16 cellular contexts compared by ENCODE assay signal in genomic region chr11:9039194-9039593, GRCh38.
DNase-seq lines count a peak whose midpoint lies in the region; ATAC-seq and TF ChIP-seq lines count a peak whose summit lies in the region.
"Had no signal": no experiment of that assay in that cellular context is flagged by ENCODE, and none has a peak within 500 bp of the region (broad histone marks: within the 10 kb centered on the region; RNA-seq: fewer than 3 reads in every experiment).

No MANE protein-coding gene starts in this region.

- no peak overlapping the region for H3K4me3 ChIP-seq in choroid plexus epithelial cell (ENCODE audit: low read depth, low read length)
- H3K4me3 ChIP-seq: BLaER1 treated with 17β-estradiol and CSF1 and Interleukin-3, amounts not matched to agents 10 nM and 100 nM; HAP-1; SJSA1; stomach had no signal

- ATAC-seq in GM18502 (IDR thresholded peaks at IDR 0.05; ENCODE audit: poor library complexity, unreplicated experiment) (no peak), HG03108 (IDR thresholded peaks at IDR 0.05; ENCODE audit: unreplicated experiment) (no peak)
- ATAC-seq: activated naive CD4-positive, alpha-beta T cell treated with anti-CD3 and anti-CD28 coated beads, Interleukin-2, amount 50 U/mL, for 72 hours; HepG2 had no signal

- H3K27ac Mint-ChIP-seq in nephron progenitor cell, result peak overlapping the region; percentile 8
- H3K27ac Mint-ChIP-seq: activated naive CD4-positive, alpha-beta T cell treated with anti-CD3 and anti-CD28 coated beads, Interleukin-2, amount 50 U/mL, for 72 hours had no signal

- H3K27me3 Mint-ChIP-seq in nephron progenitor cell (ENCODE audit: low read depth, poor library complexity), result peaks cover 4% of the 10 kb centered on the region

- H3K36me3 Mint-ChIP-seq in nephron progenitor cell (ENCODE audit: low read depth), result no peaks in the 10 kb centered on the region
- H3K36me3 Mint-ChIP-seq: activated naive CD4-positive, alpha-beta T cell treated with anti-CD3 and anti-CD28 coated beads, Interleukin-2, amount 50 U/mL, for 72 hours had no signal

- no peak overlapping the region for H3K4me3 Mint-ChIP-seq in nephron progenitor cell

- no peak for TF ChIP-seq CTCF in GM13977 (IDR thresholded peaks at IDR 0.05; ENCODE audit: extremely low read depth, insufficient read depth, missing control alignments)
- TF ChIP-seq CTCF in choroid plexus epithelial cell (conservative IDR thresholded peaks at IDR 0.05; ENCODE audit: low read depth, low read length), result no peak
- TF ChIP-seq CTCF in nephron progenitor cell (IDR thresholded peaks at IDR 0.05), result no peak

- H3K9me3 Mint-ChIP-seq in nephron progenitor cell, result peaks cover 4% of the 10 kb centered on the region
- H3K9me3 Mint-ChIP-seq: activated naive CD4-positive, alpha-beta T cell treated with anti-CD3 and anti-CD28 coated beads, Interleukin-2, amount 50 U/mL, for 72 hours had no signal

- DNase-seq in GM13977 (ENCODE audit: low spot score), result peak; percentile 34
- DNase-seq in NOMO-1 (lab: John Stamatoyannopoulos, UW; ENCODE audit: unreplicated experiment in 2 of 2), result peak; percentile 6 to 64
- DNase-seq in choroid plexus epithelial cell (ENCODE audit: low read depth), result peak; percentile 72
- no peak for DNase-seq in nephron progenitor cell
- no peak for DNase-seq in GF-D8 (lab: John Stamatoyannopoulos, UW)
- no peak for DNase-seq in activated CD4-positive, alpha-beta T cell treated with anti-CD3 and anti-CD28 coated beads for 4 hours
- DNase-seq: EL, NCI-H69, stomach had no signal

- in situ Hi-C loops in GM13977 (cut with MboI; ENCODE audit: low pct_unique_long_range_greater_than_20kb, low sequenced_read_pairs, unreplicated experiment), result no loop called here

- H3K4me1 Mint-ChIP-seq in nephron progenitor cell, result peaks cover 26% of the 10 kb centered on the region

Comparison
In these comparisons a context has a peak if more than half of its experiments do, and no peak if none do; other contexts are left out.
1. DNase-seq: peak in GM13977 (single experiment), NOMO-1 (2 of 2) and choroid plexus epithelial cell (single experiment); none in nephron progenitor cell (single experiment), GF-D8 (single experiment) and activated CD4-positive, alpha-beta T cell treated with anti-CD3 and anti-CD28 coated beads for 4 hours (0 of 2).